Comparison of ENCODE assay signal across 1 cellular context in genomic region chr11:77195071-77195705, GRCh38.
TF ChIP-seq lines count a peak whose summit lies in the region.

No MANE protein-coding gene starts in this region.

TF ChIP-seq in SK-N-SH treated with all-trans-retinoic acid at 6 μM for 48 hours, 23 proteins besides CTCF, POLR2A, EP300 and RAD21 (continued from another document):
- TF ChIP-seq PATZ1 (CRISPR knock-in tag; IDR thresholded peaks at IDR 0.05; ENCODE audit: borderline replicate concordance) (no peak), ISL1 (CRISPR knock-in tag; IDR thresholded peaks at IDR 0.05) (no peak), ZNF8 (CRISPR knock-in tag; IDR thresholded peaks at IDR 0.05) (no peak), POU6F1 (CRISPR knock-in tag; IDR thresholded peaks at IDR 0.05; ENCODE audit: borderline replicate concordance, low read depth) (no peak), BACH2 (CRISPR knock-in tag; IDR thresholded peaks at IDR 0.05; ENCODE audit: borderline replicate concordance) (no peak), TOX (CRISPR knock-in tag; IDR thresholded peaks at IDR 0.05; ENCODE audit: borderline replicate concordance) (no peak), OSR1 (CRISPR knock-in tag; IDR thresholded peaks at IDR 0.05) (no peak), ZNF565 (CRISPR knock-in tag; conservative IDR thresholded peaks at IDR 0.05; ENCODE audit: low read depth) (no peak), TSHZ2 (CRISPR knock-in tag; IDR thresholded peaks at IDR 0.05) (no peak), CSRNP3 (CRISPR knock-in tag; IDR thresholded peaks at IDR 0.05) (no peak), TCF4 (CRISPR knock-in tag; IDR thresholded peaks at IDR 0.05; ENCODE audit: borderline replicate concordance) (no peak), CSDC2 (CRISPR knock-in tag; IDR thresholded peaks at IDR 0.05) (no peak), ZFP3 (CRISPR knock-in tag; IDR thresholded peaks at IDR 0.05) (no peak)
